In genomic region chr11:65859812-65860277, GRCh38 we compare ENCODE assay signal across 8 cellular contexts. TPM values are rescaled to one million over a fixed set of nuclear protein-coding genes. Genes with fewer than 3 reads are reported as not detected.
DNase-seq lines count a peak whose midpoint lies in the region; ATAC-seq and TF ChIP-seq lines count a peak whose summit lies in the region.

No MANE protein-coding gene starts in this region.

- intact Hi-C loops in psoas muscle (cut with DNase I) = loop anchor here in 1 of 2 donors (2.0 kb wide), 1 partner anchor 27 kb away; no protein-coding TSS in a partner anchor

- H3K4me3 ChIP-seq in SK-N-MC (peak overlapping the region; percentile 87), esophagus (ENCODE audit: low read depth in 1 of 2, low read length in 2 of 2) (peak overlapping the region; percentile 64 to 90), psoas muscle (peak overlapping the region; percentile 100)

- H3K36me3 ChIP-seq in SK-N-MC (ENCODE audit: insufficient read depth, low read length) (peaks cover 51% of the 10 kb centered on the region), esophagus (ENCODE audit: control insufficient read depth in 2 of 2, insufficient read depth in 2 of 2, low read length in 1 of 2) (peaks cover 11 to 35% of the 10 kb centered on the region in 2 donors), psoas muscle (ENCODE audit: insufficient read depth in 1 of 2, low read depth in 1 of 2) (peaks cover 0 to 47% of the 10 kb centered on the region in 2 donors)

- H3K27me3 ChIP-seq in esophagus (ENCODE audit: control insufficient read depth in 1 of 2, insufficient read depth in 2 of 2, low read length in 2 of 2) = no peaks in the 10 kb centered on the region
- H3K27me3 ChIP-seq in psoas muscle (ENCODE audit: insufficient read depth in 3 of 3, low read length in 2 of 3) = no peaks in the 10 kb centered on the region

- TF ChIP-seq CTCF in psoas muscle (IDR thresholded peaks at IDR 0.05) = no peak

- H3K9me3 ChIP-seq in SK-N-MC (ENCODE audit: low read depth, low read length) = no peaks in the 10 kb centered on the region
- H3K9me3 ChIP-seq in esophagus (ENCODE audit: control insufficient read depth in 2 of 2, insufficient read depth in 1 of 2, low read depth in 1 of 2, low read length in 1 of 2) = no peaks in the 10 kb centered on the region
- H3K9me3 ChIP-seq in psoas muscle = no peaks in the 10 kb centered on the region

- DNase-seq in SKM-1 treated with dmso at 0.1 percent for 144 hours (lab: John Stamatoyannopoulos, UW; ENCODE audit: unreplicated experiment) (peak; percentile 32), SKM-1 (lab: John Stamatoyannopoulos, UW; ENCODE audit: unreplicated experiment) (no peak), SK-N-MC (ENCODE audit: low read depth, low spot score) (no peak), psoas muscle (peak in 1 of 2 donors; percentile 72), DMS79 treated with DMSO at 0.1 percent for 48 hours (lab: John Stamatoyannopoulos, UW) (no peak), activated gamma-delta T cell (lab: John Stamatoyannopoulos, UW) (no peak)

- WGBS in esophagus, 2 donors = 1 to 2% methylated on average over 16 of the region's 16 CpGs
- 0 to 1% (median 1%) methylated on average over 14 to 16 of the region's 16 CpGs for WGBS in psoas muscle, 3 donors

- ATAC-seq in psoas muscle = peak in 2 of 4 donors; percentile 1 to 13
- no peak for ATAC-seq in GM18870 (IDR thresholded peaks at IDR 0.05; ENCODE audit: unreplicated experiment)

- peak overlapping the region; percentile 97 for H3K27ac ChIP-seq in SK-N-MC
- peak overlapping the region; percentile 97 to 98 for H3K27ac ChIP-seq in esophagus (ENCODE audit: low read depth in 2 of 2, low read length in 1 of 2)
- H3K27ac ChIP-seq in psoas muscle = peak overlapping the region; percentile 99

- H3K4me1 ChIP-seq in esophagus (ENCODE audit: control insufficient read depth in 2 of 2, insufficient read depth in 2 of 2, low read length in 1 of 2) (peaks cover 4 to 14% of the 10 kb centered on the region in 2 donors), psoas muscle (peaks cover 21% of the 10 kb centered on the region)

- peak overlapping the region; percentile 89 for H3K9ac ChIP-seq in SK-N-MC (ENCODE audit: insufficient read length)

RNA-seq across cellular contexts. Expression of gene MUS81, which starts 0.4 kb away (rescaled TPM):
- polyA plus RNA-seq in esophagus = 10 to 100 TPM; 32.1 to 48.0 TPM
- 10 to 100 TPM; 28.0 to 35.6 (median 31.4) TPM for total RNA-seq in psoas muscle
- 10 to 100 TPM; 32.5 to 55.3 (median 44.4) TPM for polyA plus RNA-seq in psoas muscle

RNA-seq across cellular contexts. Expression of gene CFL1, which starts 1.9 kb away (rescaled TPM):
- polyA plus RNA-seq in esophagus (100 to 1,000 TPM; 361 to 694 TPM), psoas muscle (100 to 1,000 TPM; 190 to 843 (median 225) TPM)
- 100 to 1,000 TPM; 175 to 388 (median 238) TPM for total RNA-seq in psoas muscle

RNA-seq across cellular contexts. Expression of gene EFEMP2, which starts 12.8 kb away (rescaled TPM):
- 10 to 100 TPM in 1 of 2 donors, 1 to 10 TPM in 1; 9.2 to 13.1 TPM for polyA plus RNA-seq in esophagus
- 10 to 100 TPM; 20.8 to 46.6 (median 31.3) TPM for total RNA-seq in psoas muscle
- 10 to 100 TPM; 14.8 to 20.8 (median 18.5) TPM for polyA plus RNA-seq in psoas muscle

RNA-seq across cellular contexts. Expression of gene CTSW, which starts 19.8 kb away (rescaled TPM):
- polyA plus RNA-seq in esophagus (1 to 10 TPM; 1.3 to 1.7 TPM), psoas muscle (under 1 TPM; 0.08 to 0.91 (median 0.22) TPM)
- under 1 TPM; 0.22 to 0.64 (median 0.37) TPM for total RNA-seq in psoas muscle

RNA-seq across cellular contexts. Expression of gene SNX32, which starts 26.1 kb away (rescaled TPM):
- polyA plus RNA-seq in esophagus (under 1 TPM; 0.15 to 0.47 TPM), psoas muscle (under 1 TPM in 2 of 3 donors, not detected in 1; 0.05 to 0.20 TPM)
- not detected for total RNA-seq in psoas muscle
